ENCODE assay signal across 14 cellular contexts in the genomic region with DNA sequence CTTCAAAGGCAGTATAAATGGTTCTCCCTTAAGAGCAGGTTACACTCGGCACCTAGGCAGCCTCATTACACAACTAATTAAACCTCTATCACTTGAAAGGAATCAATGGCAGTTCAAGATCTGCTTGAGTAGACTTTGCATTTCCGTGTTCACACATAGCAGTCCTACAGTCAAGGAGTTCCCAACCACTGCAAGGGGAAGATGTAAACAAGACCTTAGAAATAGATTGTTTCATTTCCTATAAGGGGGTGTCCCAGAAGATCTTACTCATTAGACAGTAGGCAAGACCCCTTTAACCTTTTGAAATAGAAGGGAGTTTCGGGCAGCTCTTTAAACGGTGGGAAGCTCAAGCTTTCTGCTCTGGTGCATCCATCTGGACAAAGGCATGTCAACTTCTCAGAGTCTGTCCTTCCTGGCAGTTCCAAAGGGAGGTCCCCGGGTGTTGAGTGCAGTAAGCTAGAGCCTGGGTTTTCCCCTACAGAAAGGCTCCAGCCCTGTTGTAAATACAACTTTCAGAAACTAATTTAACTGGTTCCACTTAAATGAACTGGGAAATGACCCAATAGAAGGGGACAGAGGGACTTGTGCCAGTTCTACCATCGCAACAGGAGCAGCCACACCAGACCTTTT.
DNase-seq lines count a peak whose midpoint lies in the region; ATAC-seq and TF ChIP-seq lines count a peak whose summit lies in the region.
"Had no signal": no experiment of that assay in that cellular context is flagged by ENCODE, and none has a peak within 500 bp of the region (broad histone marks: within the 10 kb centered on the region; RNA-seq: fewer than 3 reads in every experiment).

No MANE protein-coding gene starts in this region.

- no peaks in the 10 kb centered on the region for H3K9me3 Mint-ChIP-seq in stimulated activated naive B cell treated with anti-CD40 and anti-IgM and Interleukin-4, amounts not matched to agents 10 μg/mL and 1 μg/mL and 100 μg/mL, for 72 hours
- H3K9me3 Mint-ChIP-seq in nephron progenitor cell: no peaks in the 10 kb centered on the region
- H3K9me3 Mint-ChIP-seq: activated CD4-positive, alpha-beta T cell treated with anti-CD3 and anti-CD28 coated beads, Interleukin-2, amount 10 ng/mL, durations not matched to agents 7 days and 5 days; activated T-helper 17 cell treated with anti-CD3 and anti-CD28 coated beads, Interleukin-2, amount 50 U/mL, for 72 hours; T-helper 1 cell treated with Interleukin-12 subunit alpha and Interleukin-12 subunit beta and Interleukin-4 antibody, amounts not matched to agents 30 μg/mL and 1 μg/mL, for 36 hours had no signal

- no peak for TF ChIP-seq CTCF in left ventricle myocardium inferior (IDR thresholded peaks at IDR 0.05; ENCODE audit: borderline replicate concordance)
- no peak for TF ChIP-seq CTCF in nephron progenitor cell (IDR thresholded peaks at IDR 0.05)

- no peak overlapping the region for H3K27ac ChIP-seq in left ventricle myocardium inferior (replicated peaks)

- no peaks in the 10 kb centered on the region for H3K36me3 Mint-ChIP-seq in stimulated activated naive B cell treated with anti-CD40 and anti-IgM and Interleukin-4, amounts not matched to agents 10 μg/mL and 1 μg/mL and 100 μg/mL, for 72 hours
- H3K36me3 Mint-ChIP-seq in nephron progenitor cell (ENCODE audit: low read depth): no peaks in the 10 kb centered on the region

- no peak overlapping the region for H3K4me3 Mint-ChIP-seq in stimulated activated naive B cell treated with anti-CD40 and anti-IgM and Interleukin-4, amounts not matched to agents 10 μg/mL and 1 μg/mL and 100 μg/mL, for 72 hours
- no peak overlapping the region for H3K4me3 Mint-ChIP-seq in nephron progenitor cell
- H3K4me3 Mint-ChIP-seq: activated CD4-positive, alpha-beta T cell treated with anti-CD3 and anti-CD28 coated beads, Interleukin-2, amount 10 ng/mL, durations not matched to agents 7 days and 5 days; activated T-helper 17 cell treated with anti-CD3 and anti-CD28 coated beads, Interleukin-2, amount 50 U/mL, for 72 hours; T-helper 1 cell treated with Interleukin-12 subunit alpha and Interleukin-12 subunit beta and Interleukin-4 antibody, amounts not matched to agents 30 μg/mL and 1 μg/mL, for 36 hours had no signal

- intact Hi-C loops in left ventricle myocardium inferior (cut with micrococcal nuclease): no loop called here

- H3K27ac Mint-ChIP-seq in stimulated activated naive B cell treated with anti-CD40 and anti-IgM and Interleukin-4, amounts not matched to agents 10 μg/mL and 1 μg/mL and 100 μg/mL, for 72 hours: no peak overlapping the region
- H3K27ac Mint-ChIP-seq in nephron progenitor cell: no peak overlapping the region
- H3K27ac Mint-ChIP-seq: activated CD4-positive, alpha-beta T cell treated with anti-CD3 and anti-CD28 coated beads, Interleukin-2, amount 10 ng/mL, durations not matched to agents 7 days and 5 days; activated T-helper 17 cell treated with anti-CD3 and anti-CD28 coated beads, Interleukin-2, amount 50 U/mL, for 72 hours; T-helper 1 cell treated with Interleukin-12 subunit alpha and Interleukin-12 subunit beta and Interleukin-4 antibody, amounts not matched to agents 30 μg/mL and 1 μg/mL, for 36 hours had no signal

- peaks cover 0 to 12% of the 10 kb centered on the region in 2 donors for H3K27me3 Mint-ChIP-seq in stimulated activated naive B cell treated with anti-CD40 and anti-IgM and Interleukin-4, amounts not matched to agents 10 μg/mL and 1 μg/mL and 100 μg/mL, for 72 hours
- H3K27me3 Mint-ChIP-seq in nephron progenitor cell (ENCODE audit: low read depth, poor library complexity): peaks cover 19% of the 10 kb centered on the region

- peaks cover 20 to 52% of the 10 kb centered on the region in 2 donors for H3K4me1 Mint-ChIP-seq in stimulated activated naive B cell treated with anti-CD40 and anti-IgM and Interleukin-4, amounts not matched to agents 10 μg/mL and 1 μg/mL and 100 μg/mL, for 72 hours
- H3K4me1 Mint-ChIP-seq in nephron progenitor cell: peaks cover 39% of the 10 kb centered on the region
- H3K4me1 Mint-ChIP-seq: activated T-helper 17 cell treated with anti-CD3 and anti-CD28 coated beads, Interleukin-2, amount 50 U/mL, for 72 hours had no signal

- H3K9me3 ChIP-seq in left ventricle myocardium inferior (replicated peaks): no peaks in the 10 kb centered on the region

- H3K4me3 ChIP-seq in left ventricle myocardium inferior: no peak overlapping the region

- H3K27me3 ChIP-seq in left ventricle myocardium inferior (ENCODE audit: low read depth): no peaks in the 10 kb centered on the region

- H3K4me1 ChIP-seq in left ventricle myocardium inferior: no peaks in the 10 kb centered on the region

- DNase-seq in stimulated activated naive B cell treated with anti-CD40 and anti-IgM and Interleukin-4, amounts not matched to agents 10 μg/mL and 1 μg/mL and 100 μg/mL, for 72 hours: peak; percentile 52
- DNase-seq in H4 (ENCODE audit: low spot score) (no peak), left ventricle myocardium inferior (no peak), nephron progenitor cell (no peak), NCI-H146 (lab: John Stamatoyannopoulos, UW) (no peak)
- DNase-seq: activated CD4-positive, alpha-beta T cell treated with anti-CD3 and anti-CD28 coated beads, Interleukin-2, amount 10 ng/mL, durations not matched to agents 7 days and 5 days; NCI-H2029; small intestine had no signal

- no peaks in the 10 kb centered on the region for H3K36me3 ChIP-seq in left ventricle myocardium inferior

- ATAC-seq in GM19043 (IDR thresholded peaks at IDR 0.05; ENCODE audit: low read depth, unreplicated experiment): peak; percentile 72
- peak; percentile 79 for ATAC-seq in HG02623 (IDR thresholded peaks at IDR 0.05; ENCODE audit: unreplicated experiment)
- peak; percentile 67 for ATAC-seq in HG03439 (IDR thresholded peaks at IDR 0.05; ENCODE audit: unreplicated experiment)
- ATAC-seq in stimulated activated naive B cell treated with anti-CD40 and anti-IgM and Interleukin-4, amounts not matched to agents 10 μg/mL and 1 μg/mL and 100 μg/mL, for 72 hours (replicated peaks): peak; percentile 90 to 93
- ATAC-seq: activated T-helper 17 cell treated with anti-CD3 and anti-CD28 coated beads, Interleukin-2, amount 50 U/mL, for 72 hours; left lobe of liver had no signal
